Comparison of ENCODE assay signal across 31 cellular contexts in the genomic region with DNA sequence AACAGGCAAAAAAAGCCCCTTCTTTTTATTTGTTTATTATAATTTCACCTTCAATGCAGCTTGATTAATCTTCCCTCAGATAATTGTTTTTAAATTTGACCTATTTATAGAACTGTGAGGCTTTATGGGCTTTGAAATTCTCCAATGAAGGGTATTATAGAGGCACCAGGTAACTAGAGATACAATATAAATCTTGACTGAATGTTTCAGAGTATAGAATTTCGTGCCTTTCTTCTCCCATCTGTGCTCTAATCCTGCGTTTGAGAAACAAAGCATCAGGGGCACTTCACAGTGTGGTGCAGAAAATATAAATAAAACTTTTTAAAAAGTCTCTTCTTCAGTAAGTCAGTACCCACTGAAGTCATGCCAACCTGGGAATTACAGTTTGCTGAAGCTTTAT.
"Had no signal": no experiment of that assay in that cellular context is flagged by ENCODE, and none has a peak within 500 bp of the region (broad histone marks: within the 10 kb centered on the region; RNA-seq: fewer than 3 reads in every experiment).

No MANE protein-coding gene starts in this region.

- H3K9me3 Mint-ChIP-seq: activated CD4-positive, alpha-beta memory T cell treated with anti-CD3 and anti-CD28 coated beads, Interleukin-2, amount 10 ng/mL, durations not matched to agents 7 days and 5 days had no signal

- H3K36me3 ChIP-seq: brain microvascular endothelial cell, SJCRH30, WERI-Rb-1 had no signal

- H3K4me3 Mint-ChIP-seq: activated CD4-positive, alpha-beta memory T cell treated with anti-CD3 and anti-CD28 coated beads, Interleukin-2, amount 10 ng/mL, durations not matched to agents 7 days and 5 days; activated CD8-positive, alpha-beta memory T cell treated with anti-CD3 and anti-CD28 coated beads, Interleukin-2, amount 10 ng/mL, durations not matched to agents 7 days and 5 days; activated naive CD4-positive, alpha-beta T cell treated with anti-CD3 and anti-CD28 coated beads, Interleukin-2, amount 10 ng/mL, durations not matched to agents 7 days and 5 days; activated naive CD8-positive, alpha-beta T cell; activated naive CD8-positive, alpha-beta T cell treated with anti-CD3 and anti-CD28 coated beads, Interleukin-2, amount 50 U/mL, for 24 hours had no signal

- H3K27ac Mint-ChIP-seq: activated CD4-positive, alpha-beta memory T cell treated with anti-CD3 and anti-CD28 coated beads, Interleukin-2, amount 10 ng/mL, durations not matched to agents 7 days and 5 days; activated CD8-positive, alpha-beta memory T cell treated with anti-CD3 and anti-CD28 coated beads, Interleukin-2, amount 10 ng/mL, durations not matched to agents 7 days and 5 days; activated naive CD4-positive, alpha-beta T cell treated with anti-CD3 and anti-CD28 coated beads, Interleukin-2, amount 10 ng/mL, durations not matched to agents 7 days and 5 days; activated naive CD8-positive, alpha-beta T cell; activated naive CD8-positive, alpha-beta T cell treated with anti-CD3 and anti-CD28 coated beads, Interleukin-2, amount 50 U/mL, for 24 hours had no signal

- H3K27me3 ChIP-seq: brain microvascular endothelial cell, SJCRH30 had no signal

- H3K9me3 ChIP-seq: SJCRH30 had no signal

- H3K36me3 Mint-ChIP-seq: activated CD8-positive, alpha-beta memory T cell treated with anti-CD3 and anti-CD28 coated beads, Interleukin-2, amount 10 ng/mL, durations not matched to agents 7 days and 5 days; activated naive CD4-positive, alpha-beta T cell treated with anti-CD3 and anti-CD28 coated beads, Interleukin-2, amount 10 ng/mL, durations not matched to agents 7 days and 5 days; activated naive CD8-positive, alpha-beta T cell had no signal

- H3K27ac ChIP-seq: brain microvascular endothelial cell, SJCRH30, SK-N-MC, WERI-Rb-1 had no signal

- DNase-seq: activated CD4-positive, alpha-beta memory T cell treated with anti-CD3 and anti-CD28 coated beads, Interleukin-2, amount 10 ng/mL, durations not matched to agents 7 days and 5 days; activated CD4-positive, alpha-beta T cell treated with anti-CD3 and anti-CD28 coated beads for 1 hour; activated CD4-positive, alpha-beta T cell treated with anti-CD3 and anti-CD28 coated beads for 48 hours; activated CD4-positive, CD25-positive, alpha-beta regulatory T cell; activated CD8-positive, alpha-beta memory T cell treated with anti-CD3 and anti-CD28 coated beads for 24 hours; activated CD8-positive, alpha-beta memory T cell treated with anti-CD3 and anti-CD28 coated beads, Interleukin-2, amount 10 ng/mL, durations not matched to agents 7 days and 5 days; activated CD8-positive, alpha-beta memory T cell treated with anti-CD3 and anti-CD28 coated beads, Interleukin-2, amount 50 U/mL, for 48 hours; activated effector memory CD4-positive, alpha-beta T cell treated with Interleukin-2 at 50 U/mL for 16 hours; activated naive CD4-positive, alpha-beta T cell treated with anti-CD3 and anti-CD28 coated beads, Interleukin-2, amount 10 ng/mL, durations not matched to agents 7 days and 5 days; activated naive CD8-positive, alpha-beta T cell treated with anti-CD3 and anti-CD28 coated beads, Interleukin-2, amount 50 U/mL, for 24 hours; activated T-cell treated with anti-CD3 and anti-CD28 coated beads, Interleukin-2, amount 50 U/mL, for 48 hours; aorta; brain microvascular endothelial cell; central memory CD4-positive, alpha-beta T cell; KG1; MM.1S; MV-4-11; NCI-H1092; NCI-H1417 treated with DMSO at 0.1 percent for 48 hours; NCI-H1694; NCI-H2029; NCI-H226; NCI-H526; NCI-H774; OCI-M1; Right ventricle myocardium superior; SJCRH30; T1000; WERI-Rb-1 had no signal

- H3K4me1 Mint-ChIP-seq: activated CD4-positive, alpha-beta memory T cell treated with anti-CD3 and anti-CD28 coated beads, Interleukin-2, amount 10 ng/mL, durations not matched to agents 7 days and 5 days; activated CD8-positive, alpha-beta memory T cell treated with anti-CD3 and anti-CD28 coated beads, Interleukin-2, amount 10 ng/mL, durations not matched to agents 7 days and 5 days; activated naive CD4-positive, alpha-beta T cell treated with anti-CD3 and anti-CD28 coated beads, Interleukin-2, amount 10 ng/mL, durations not matched to agents 7 days and 5 days; activated naive CD8-positive, alpha-beta T cell treated with anti-CD3 and anti-CD28 coated beads, Interleukin-2, amount 50 U/mL, for 24 hours had no signal

- H3K4me3 ChIP-seq: SJCRH30, SK-N-MC had no signal

- H3K27me3 Mint-ChIP-seq: activated CD4-positive, alpha-beta memory T cell treated with anti-CD3 and anti-CD28 coated beads, Interleukin-2, amount 10 ng/mL, durations not matched to agents 7 days and 5 days; activated CD8-positive, alpha-beta memory T cell treated with anti-CD3 and anti-CD28 coated beads, Interleukin-2, amount 10 ng/mL, durations not matched to agents 7 days and 5 days; activated naive CD4-positive, alpha-beta T cell treated with anti-CD3 and anti-CD28 coated beads, Interleukin-2, amount 10 ng/mL, durations not matched to agents 7 days and 5 days; activated naive CD8-positive, alpha-beta T cell; activated naive CD8-positive, alpha-beta T cell treated with anti-CD3 and anti-CD28 coated beads, Interleukin-2, amount 50 U/mL, for 24 hours had no signal
